1 cellular context compared by ENCODE assay signal in the genomic region with DNA sequence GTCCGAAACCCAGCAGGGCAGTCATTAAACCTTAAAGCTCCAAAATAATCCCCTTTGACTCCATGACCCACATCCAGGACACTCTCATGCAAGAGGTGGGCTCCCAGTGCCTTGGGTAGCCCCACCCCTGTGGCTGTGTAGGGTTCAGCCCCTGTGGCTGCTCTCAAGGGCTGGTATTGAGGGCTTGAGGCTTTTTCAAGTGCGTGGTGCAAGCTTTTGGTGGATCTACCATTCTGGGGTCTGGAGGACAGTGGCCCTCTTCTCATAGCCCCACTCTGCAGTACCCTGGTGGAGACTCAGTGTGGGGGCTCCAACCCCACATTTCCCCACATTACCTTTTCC.
TF ChIP-seq lines count a peak whose summit lies in the region.

No MANE protein-coding gene starts in this region.

TF ChIP-seq in WTC11, 78 proteins besides CTCF, POLR2A, EP300 and RAD21 (continued from another document):
- no peak for TF ChIP-seq ZNF317 (CRISPR knock-in tag; IDR thresholded peaks at IDR 0.05; ENCODE audit: borderline replicate concordance, low read depth)
